In genomic region chr22:43440103-43440387, GRCh38 we compare ENCODE assay signal across 31 cellular contexts. TPM values are rescaled to one million over a fixed set of nuclear protein-coding genes. Genes with fewer than 3 reads are reported as not detected.
"Had no signal": no experiment of that assay in that cellular context is flagged by ENCODE, and none has a peak within 500 bp of the region (broad histone marks: within the 10 kb centered on the region; RNA-seq: fewer than 3 reads in every experiment).

No MANE protein-coding gene starts in this region.

- H3K4me3 ChIP-seq: heart right ventricle, hepatocyte, left ventricle myocardium inferior, lung, mucosa of descending colon, right atrium auricular region, right lobe of liver, skin epidermis, stomach, testis, thyroid gland, transverse colon, upper lobe of right lung had no signal

- H3K4me2 ChIP-seq: hepatocyte had no signal

- H3K9me3 ChIP-seq: heart right ventricle, left ventricle myocardium inferior, mucosa of descending colon, right atrium auricular region, right lobe of liver, stomach, testis, thyroid gland, transverse colon, upper lobe of right lung had no signal

- DNase-seq: heart right ventricle; islet precursor cell; left ventricle myocardium inferior; mesendoderm; midbrain; mucosa of descending colon; naive thymus-derived CD4-positive, alpha-beta T cell; nucleus accumbens; right lobe of liver; stimulated activated CD4-positive, alpha-beta T cell treated with anti-CD3 and anti-CD28 coated beads, Interleukin-12 subunit alpha, Interleukin-12 subunit beta, amount 100 ng/mL, for 4 hours; stimulated activated CD4-positive, alpha-beta T cell treated with anti-CD3 and anti-CD28 coated beads, Interleukin-15, amount 100 ng/mL, for 24 hours; stimulated activated CD4-positive, alpha-beta T cell treated with anti-CD3 and anti-CD28 coated beads, Interleukin-2, amount 100 ng/mL, for 24 hours; stimulated activated CD4-positive, alpha-beta T cell treated with anti-CD3 and anti-CD28 coated beads, Interleukin-4, amount 100 ng/mL, for 1 hour; stimulated activated naive B cell treated with anti-CD40 and anti-IgM and Interleukin-4, amounts not matched to agents 10 μg/mL and 1 μg/mL and 100 μg/mL, for 72 hours; stimulated activated naive CD8-positive, alpha-beta T cell treated with anti-CD3 and anti-CD28 coated beads, Interleukin-15, Interleukin-2, amounts not matched to agents 100 U/mL and 50 U/mL, for 24 hours; stomach; testis; thyroid gland; transverse colon had no signal

- ATAC-seq: mucosa of descending colon; naive thymus-derived CD4-positive, alpha-beta T cell; right lobe of liver; stimulated activated naive B cell treated with anti-CD40 and anti-IgM and Interleukin-4, amounts not matched to agents 10 μg/mL and 1 μg/mL and 100 μg/mL, for 72 hours; stimulated activated naive CD8-positive, alpha-beta T cell treated with anti-CD3 and anti-CD28 coated beads, Interleukin-15, Interleukin-2, amounts not matched to agents 100 U/mL and 50 U/mL, for 24 hours; upper lobe of right lung had no signal

- H3K27ac ChIP-seq: heart right ventricle, hepatocyte, left ventricle myocardium inferior, parathyroid adenoma, right atrium auricular region, right lobe of liver, skin epidermis, stomach, testis, thyroid gland, transverse colon, upper lobe of right lung had no signal

- H3K27me3 ChIP-seq: right atrium auricular region, right lobe of liver, testis, thyroid gland had no signal

- H3K4me1 ChIP-seq: heart right ventricle, left ventricle myocardium inferior, parathyroid adenoma, right atrium auricular region, testis, thyroid gland, transverse colon, upper lobe of right lung had no signal

- H2AFZ ChIP-seq: hepatocyte, parathyroid adenoma had no signal

- H3K9ac ChIP-seq: parathyroid adenoma had no signal

- H3K36me3 ChIP-seq: heart right ventricle, left ventricle myocardium inferior, right atrium auricular region, right lobe of liver, stomach, thyroid gland, transverse colon, upper lobe of right lung had no signal

RNA-seq across cellular contexts. Expression of gene MPPED1, which starts 28.2 kb away (rescaled TPM):
- total RNA-seq: heart right ventricle; kidney epithelial cell; left ventricle myocardium inferior; myocyte; naive thymus-derived CD4-positive, alpha-beta T cell; natural killer cell treated with Interleukin-12 subunit alpha and Interleukin-12 subunit beta and Interleukin-15 and Interleukin-18, amount 100 ng/mL, for 72 hours; osteocyte; pulmonary artery endothelial cell; renal cortical epithelial cell; right atrium auricular region; thyroid gland; transverse colon; upper lobe of right lung had no signal
- polyA plus RNA-seq: naive thymus-derived CD4-positive, alpha-beta T cell had no signal
